ENCODE assay signal across 8 cellular contexts in genomic region chr2:20223345-20224190, GRCh38. TPM values are rescaled to one million over a fixed set of nuclear protein-coding genes. Genes with fewer than 3 reads are reported as not detected.
DNase-seq lines count a peak whose midpoint lies in the region; ATAC-seq, FAIRE-seq and TF ChIP-seq lines count a peak whose summit lies in the region.

No MANE protein-coding gene starts in this region.

- H3K27me3 ChIP-seq in RWPE2 (ENCODE audit: insufficient read depth, poor library complexity, severe bottlenecking) = no peaks in the 10 kb centered on the region

- ATAC-seq in A549 = peak; percentile 59 to 74
- peak; percentile 18 for ATAC-seq in HG03442 (IDR thresholded peaks at IDR 0.05; ENCODE audit: unreplicated experiment)
- peak; percentile 31 for ATAC-seq in RWPE2 (ENCODE audit: low read depth)
- peak; percentile 10 to 19 for ATAC-seq in naive B cell (ENCODE audit: low read depth in 2 of 2)

- peaks cover 48% of the 10 kb centered on the region for H3K4me1 ChIP-seq in A549
- peaks cover 45% of the 10 kb centered on the region for H3K4me1 ChIP-seq in RWPE2 (ENCODE audit: insufficient read depth, poor library complexity, severe bottlenecking)

- TF ChIP-seq RAD21 in A549 (conservative IDR thresholded peaks at IDR 0.05 in 1 of 2, IDR thresholded peaks at IDR 0.05 in 1 of 2) = peak in 1 of 2 experiments; percentile 6; a peak in 2 of 5 replicates

- no peaks in the 10 kb centered on the region for H3K9me3 Mint-ChIP-seq in naive B cell

- H3K27ac ChIP-seq in A549 = peak overlapping the region; percentile 96 to 97
- H3K27ac ChIP-seq in RWPE2 (ENCODE audit: poor library complexity, severe bottlenecking) = peak overlapping the region; percentile 97
- H3K27ac ChIP-seq in epithelial cell of prostate = peak overlapping the region; percentile 99

- POLR2A ChIA-PET in A549 (lab: Yijun Ruan, JAX) = interaction anchor here (0.6 to 2.6 kb wide), 13 partner anchors 9 to 120 kb away, joined by 3 to 15 read pairs (median 3); no protein-coding TSS in a partner anchor

- under 1% methylated on average over 45 of the region's 71 CpGs for WGBS in A549 (ENCODE audit: missing lambda C conversion rate)

- H3K27me3 Mint-ChIP-seq in naive B cell = peaks cover 39 to 51% (median 44%) of the 10 kb centered on the region in 3 donors

- H3K4me3 ChIP-seq in A549 = peak overlapping the region; percentile 95
- H3K4me3 ChIP-seq in GM12865 (ENCODE audit: low read depth, low read length) = peak overlapping the region; percentile 66
- H3K4me3 ChIP-seq in RWPE2 (ENCODE audit: severe bottlenecking) = peak overlapping the region; percentile 98

- CTCF ChIA-PET in A549 (lab: Yijun Ruan, JAX) = interaction anchor here (0.7 to 14.6 kb wide), 22 partner anchors 8 to 209 kb away, joined by 3 to 202 read pairs (median 8); no protein-coding TSS in a partner anchor

- TF ChIP-seq POLR2A in A549 (IDR thresholded peaks at IDR 0.05; ENCODE audit: low read length) = peak; percentile 72

- no peak for TF ChIP-seq EP300 in A549 (IDR thresholded peaks at IDR 0.05)

- DNase-seq in A549 (ENCODE audit: low read depth in 1 of 2, low spot score in 1 of 2) (peak; percentile 77 to 87), GM12865 (ENCODE audit: low read depth) (peak; percentile 39), RWPE2 (ENCODE audit: low spot score) (peak; percentile 70), epithelial cell of prostate (ENCODE audit: low read depth, low spot score) (no peak), naive B cell (no peak), middle frontal gyrus (ENCODE audit: extremely low spot score, low spot score) (no peak)
- DNase-seq in activated CD4-positive, alpha-beta T cell treated with anti-CD3 and anti-CD28 coated beads, Interleukin-2, amount 50 U/mL, for 4 hours = no peak

- peaks cover 44% of the 10 kb centered on the region for H3K36me3 ChIP-seq in RWPE2 (ENCODE audit: low read depth)

- FAIRE-seq in A549 (lab: Jason Lieb, UNC) = no peak

- H3K36me3 Mint-ChIP-seq in naive B cell = no peaks in the 10 kb centered on the region

- peak; percentile 35; the same call in 2 of the 3 replicates for TF ChIP-seq CTCF in A549 (IDR thresholded peaks at IDR 0.05)
- TF ChIP-seq CTCF in GM12865 (IDR thresholded peaks at IDR 0.05; ENCODE audit: insufficient read depth, low read depth, low read length, missing control alignments) = no peak
- no peak for TF ChIP-seq CTCF in RWPE2 (IDR thresholded peaks at IDR 0.05; ENCODE audit: poor library complexity, severe bottlenecking)

- H3K4me2 ChIP-seq in A549 = peak overlapping the region; percentile 80

- H3K4me3 Mint-ChIP-seq in naive B cell = peak overlapping the region in 7 of 8 donors; percentile 46 to 82 (median 69)

- H3K27ac Mint-ChIP-seq in naive B cell = no peak overlapping the region

- H3K9me3 ChIP-seq in A549 (no peaks in the 10 kb centered on the region), RWPE2 (ENCODE audit: severe bottlenecking) (no peaks in the 10 kb centered on the region)

- peaks cover 5 to 15% (median 7%) of the 10 kb centered on the region in 3 donors for H3K4me1 Mint-ChIP-seq in naive B cell

TF ChIP-seq in A549, 52 proteins besides CTCF, POLR2A, EP300 and RAD21:
- TF ChIP-seq MAX (IDR thresholded peaks at IDR 0.05) (peak; percentile 86), E2F6 (IDR thresholded peaks at IDR 0.05; ENCODE audit: borderline replicate concordance, low read depth) (peak; percentile 66), BHLHE40 (IDR thresholded peaks at IDR 0.05; ENCODE audit: low read depth, low read length) (0 out of 2 replicates have a peak, but pooled peaks have one; percentile 6), EHF (CRISPR knock-in tag; IDR thresholded peaks at IDR 0.05) (no peak), GATA3 (IDR thresholded peaks at IDR 0.05; ENCODE audit: borderline replicate concordance) (peak; percentile 13; the same call in 1 of the 2 replicates), JUN (IDR thresholded peaks at IDR 0.05) (peak in 1 of 2 experiments; percentile 65; a peak in 2 of 5 replicates), USF2 (IDR thresholded peaks at IDR 0.05) (peak; percentile 78), HOXA7 (CRISPR knock-in tag; IDR thresholded peaks at IDR 0.05) (no peak), FOXS1 (CRISPR knock-in tag; IDR thresholded peaks at IDR 0.05) (no peak), TFCP2L1 (CRISPR knock-in tag; IDR thresholded peaks at IDR 0.05) (peak; percentile 65; the same call in 1 of the 2 replicates), HDAC2 (IDR thresholded peaks at IDR 0.05) (0 out of 2 replicates have a peak, but pooled peaks have one; percentile 68), MYC (IDR thresholded peaks at IDR 0.05; ENCODE audit: borderline replicate concordance, low read length) (0 out of 2 replicates have a peak, but pooled peaks have one; percentile 67), BCL3 (IDR thresholded peaks at IDR 0.05) (peak; percentile 62; the same call in 1 of the 3 replicates)

RNA-seq across cellular contexts. Expression of gene SDC1, which starts 1.4 kb away (rescaled TPM):
- polyA plus RNA-seq in A549 (2011; rRNA removed) = 97.1 and 116 TPM in 2 replicates
- polyA plus RNA-seq in A549 (2012; cell fraction: cytosol; rRNA removed) = 123 and 215 TPM in 2 replicates
- 279 and 455 TPM in 2 replicates for polyA plus RNA-seq in A549 (2012; cell fraction: nucleus; rRNA removed)
- polyA plus RNA-seq in A549 (2017; fragmentation: RNase III; extraction: RNeasy Plus Mini Kit Qiagen cat#74134 plus additional on column Dnase treatment) = 157 to 171 TPM (median 166 TPM) in 3 replicates
- polyA minus RNA-seq in A549 (2011; rRNA and poly(A)+ RNA removed) = 92.8 and 113 TPM in 2 replicates
- polyA plus RNA-seq in naive B cell (ENCODE audit: low read depth in 6 of 6) = not detected

Comparison
In these comparisons a context has a peak if more than half of its experiments do, and no peak if none do; other contexts are left out.
1. ATAC-seq: peak in every context shown above with its lines; median percentile 66 in A549; 31 in RWPE2; 18 in HG03442; 14 in naive B cell.
2. DNase-seq: peak in A549 (2 of 2), GM12865 (single experiment) and RWPE2 (single experiment); none in epithelial cell of prostate (single experiment), naive B cell (single experiment), middle frontal gyrus (single experiment) and activated CD4-positive, alpha-beta T cell treated with anti-CD3 and anti-CD28 coated beads, Interleukin-2, amount 50 U/mL, for 4 hours (0 of 2).
3. RNA of gene SDC1, which starts 1.4 kb away (polyA plus RNA-seq): 97.1 to 455 TPM in A549; not detected in naive B cell; every median in the first group is over 10 times any median in the second.
4. Peak in every context shown above with its lines, with median percentiles within 50 percentile points of each other: H3K27ac ChIP-seq and H3K4me3 ChIP-seq.